Comparison of ENCODE assay signal across 1 cellular context in the genomic region with DNA sequence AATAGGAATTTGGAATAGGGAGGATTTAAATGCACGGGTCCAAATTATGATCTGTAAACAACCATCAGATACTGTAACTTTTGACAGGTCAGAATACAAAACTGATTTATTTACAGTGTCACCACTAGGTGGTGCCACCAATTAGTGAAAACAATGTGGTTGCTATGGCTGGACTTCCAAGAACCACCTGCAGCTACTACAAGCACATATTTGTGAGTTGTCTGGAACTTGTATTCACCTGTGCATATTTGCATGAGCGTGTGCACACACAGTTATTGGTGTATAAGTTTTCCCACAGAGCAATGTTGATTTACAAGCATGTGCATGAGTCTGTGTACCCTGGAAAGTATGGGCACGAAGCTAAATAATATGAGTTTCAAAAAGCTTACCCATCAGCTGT.
TF ChIP-seq lines count a peak whose summit lies in the region.

No MANE protein-coding gene starts in this region.

TF ChIP-seq in endothelial cell of umbilical vein, 7 proteins besides CTCF, POLR2A, EP300 and RAD21:
- TF ChIP-seq, protein P1, sequence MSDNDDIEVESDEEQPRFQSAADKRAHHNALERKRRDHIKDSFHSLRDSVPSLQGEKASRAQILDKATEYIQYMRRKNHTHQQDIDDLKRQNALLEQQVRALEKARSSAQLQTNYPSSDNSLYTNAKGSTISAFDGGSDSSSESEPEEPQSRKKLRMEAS (IDR thresholded peaks at IDR 0.05; ENCODE audit: insufficient read depth, insufficient read length) = no peak
- no peak for TF ChIP-seq MYC (IDR thresholded peaks at IDR 0.05; ENCODE audit: low read depth, low read length)
- TF ChIP-seq POLR2AphosphoS5 (IDR thresholded peaks at IDR 0.05; ENCODE audit: insufficient read depth, low read depth, low read length) = no peak
- TF ChIP-seq GATA2 (IDR thresholded peaks at IDR 0.05; ENCODE audit: insufficient read depth, insufficient read length, low read depth, low read length) = no peak
- no peak for TF ChIP-seq JUN (IDR thresholded peaks at IDR 0.05; ENCODE audit: borderline replicate concordance, insufficient read depth, insufficient read length, low read depth)
- TF ChIP-seq FOS (IDR thresholded peaks at IDR 0.05; ENCODE audit: borderline replicate concordance, insufficient read depth, low read length) = no peak
- TF ChIP-seq EZH2 (IDR thresholded peaks at IDR 0.05; ENCODE audit: borderline replicate concordance, low read depth, low read length, severe bottlenecking) = no peak
